Comparison of ENCODE assay signal across 17 cellular contexts in the genomic region with DNA sequence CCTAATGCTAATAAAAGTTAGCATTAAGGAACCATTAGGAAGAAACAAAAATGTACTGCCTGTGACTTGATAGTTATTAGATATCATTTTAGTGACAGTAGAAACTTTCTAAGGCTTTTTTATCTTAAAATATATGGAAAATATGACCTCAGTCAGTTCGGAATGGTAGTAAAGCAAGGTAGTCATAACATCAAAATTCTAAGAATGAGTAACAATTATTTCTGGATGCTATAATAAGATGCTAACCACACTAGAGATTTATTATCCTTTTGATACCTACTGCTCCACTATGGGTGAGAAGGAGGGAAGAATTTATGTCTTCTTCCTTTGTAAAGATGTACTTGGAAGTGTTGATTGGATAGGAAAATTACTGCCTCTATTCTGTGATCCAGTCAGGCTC. TPM values are rescaled to one million over a fixed set of nuclear protein-coding genes. Genes with fewer than 3 reads are reported as not detected.
DNase-seq lines count a peak whose midpoint lies in the region; ATAC-seq and TF ChIP-seq lines count a peak whose summit lies in the region.
"Had no signal": no experiment of that assay in that cellular context is flagged by ENCODE, and none has a peak within 500 bp of the region (broad histone marks: within the 10 kb centered on the region; RNA-seq: fewer than 3 reads in every experiment).

No MANE protein-coding gene starts in this region.

- H3K27me3 Mint-ChIP-seq in activated CD4-positive, alpha-beta T cell treated with anti-CD3 and anti-CD28 coated beads, Interleukin-2, amount 10 ng/mL, durations not matched to agents 7 days and 5 days: peaks cover 8% of the 10 kb centered on the region
- H3K27me3 Mint-ChIP-seq: activated naive CD4-positive, alpha-beta T cell treated with anti-CD3 and anti-CD28 coated beads, Interleukin-2, amount 10 ng/mL, durations not matched to agents 7 days and 5 days had no signal

- H3K4me1 ChIP-seq in PC-3 (ENCODE audit: insufficient read depth, low read length) (peaks cover 61% of the 10 kb centered on the region), rectal smooth muscle tissue (ENCODE audit: control insufficient read depth, insufficient read depth, low read length) (peaks cover 14% of the 10 kb centered on the region)
- H3K4me1 ChIP-seq: BE2C had no signal

- H3K9me3 Mint-ChIP-seq in activated CD4-positive, alpha-beta T cell treated with anti-CD3 and anti-CD28 coated beads, Interleukin-2, amount 10 ng/mL, durations not matched to agents 7 days and 5 days: no peaks in the 10 kb centered on the region
- H3K9me3 Mint-ChIP-seq: activated naive CD4-positive, alpha-beta T cell treated with anti-CD3 and anti-CD28 coated beads, Interleukin-2, amount 10 ng/mL, durations not matched to agents 7 days and 5 days had no signal

- no peak overlapping the region for H3K4me3 ChIP-seq in BJ (ENCODE audit: low read depth, low read length)
- H3K4me3 ChIP-seq in PC-3 (ENCODE audit: low read length): peak overlapping the region; percentile 28; the same call in 1 of the 2 replicates
- H3K4me3 ChIP-seq in rectal smooth muscle tissue (ENCODE audit: low read length): no peak overlapping the region

- no peaks in the 10 kb centered on the region for H3K9me3 ChIP-seq in PC-3 (ENCODE audit: low read length)
- H3K9me3 ChIP-seq: BE2C had no signal

- intact Hi-C loops in PC-3 (cut with micrococcal nuclease): no loop called here

- POLR2A ChIA-PET in BJ (lab: Charles Lee): no interaction called here
- POLR2A ChIA-PET in PC-3 (lab: Charles Lee; ENCODE audit: unreplicated experiment): no interaction called here
- POLR2A ChIA-PET in activated CD4-positive, alpha-beta T cell treated with anti-CD3 and anti-CD28 coated beads, Interleukin-2, amount 10 ng/mL, durations not matched to agents 7 days and 5 days (lab: Charles Lee): no interaction called here

- BruUV-seq in PC-3 (replicated peaks; lab: Mats Ljungman, UMichigan): no TSS peak

- H3K9ac ChIP-seq in PC-3 (ENCODE audit: low read length): no peak overlapping the region
- H3K9ac ChIP-seq in rectal smooth muscle tissue (ENCODE audit: low read length): no peak overlapping the region
- H3K9ac ChIP-seq: KMS-11 had no signal

- TF ChIP-seq CTCF in BJ (IDR thresholded peaks at IDR 0.05; ENCODE audit: insufficient read depth, low read depth, low read length) (no peak), PC-3 (conservative IDR thresholded peaks at IDR 0.05; ENCODE audit: low read depth, low read length) (no peak)

- H3K27me3 ChIP-seq in BJ (ENCODE audit: control insufficient read depth, insufficient read depth, low read length) (no peaks in the 10 kb centered on the region), PC-3 (ENCODE audit: low read length) (no peaks in the 10 kb centered on the region), rectal smooth muscle tissue (ENCODE audit: control insufficient read depth, insufficient read depth, low read length) (no peaks in the 10 kb centered on the region)
- H3K27me3 ChIP-seq: BE2C had no signal

- H2AFZ ChIP-seq in PC-3 (ENCODE audit: low read length): no peak overlapping the region

- H3K27ac ChIP-seq in PC-3 (ENCODE audit: low read length): peak overlapping the region; percentile 8
- peak overlapping the region; percentile 66 for H3K27ac ChIP-seq in rectal smooth muscle tissue (ENCODE audit: low read depth, low read length)
- H3K27ac ChIP-seq: KMS-11 had no signal

- no peaks in the 10 kb centered on the region for H3K36me3 Mint-ChIP-seq in activated CD4-positive, alpha-beta T cell treated with anti-CD3 and anti-CD28 coated beads, Interleukin-2, amount 10 ng/mL, durations not matched to agents 7 days and 5 days (ENCODE audit: low read depth)
- H3K36me3 Mint-ChIP-seq: activated naive CD4-positive, alpha-beta T cell treated with anti-CD3 and anti-CD28 coated beads, Interleukin-2, amount 10 ng/mL, durations not matched to agents 7 days and 5 days had no signal

- H3F3A ChIP-seq in PC-3 (ENCODE audit: low read length, unreplicated experiment): peaks cover 5% of the 10 kb centered on the region

- H3K27ac Mint-ChIP-seq in activated CD4-positive, alpha-beta T cell treated with anti-CD3 and anti-CD28 coated beads, Interleukin-2, amount 10 ng/mL, durations not matched to agents 7 days and 5 days: no peak overlapping the region
- H3K27ac Mint-ChIP-seq: activated naive CD4-positive, alpha-beta T cell treated with anti-CD3 and anti-CD28 coated beads, Interleukin-2, amount 10 ng/mL, durations not matched to agents 7 days and 5 days had no signal

- H3K36me3 ChIP-seq in BJ (ENCODE audit: control insufficient read depth, insufficient read depth, low read length): no peaks in the 10 kb centered on the region; the same call in 1 of the 2 replicates
- no peaks in the 10 kb centered on the region for H3K36me3 ChIP-seq in PC-3 (ENCODE audit: low read depth, low read length)
- no peaks in the 10 kb centered on the region for H3K36me3 ChIP-seq in rectal smooth muscle tissue (ENCODE audit: control insufficient read depth, insufficient read depth, low read length)
- H3K36me3 ChIP-seq: BE2C had no signal

- CTCF ChIA-PET in BJ (lab: Yijun Ruan, JAX) (interaction anchor here (1.6 kb wide), 2 partner anchors 50 to 96 kb away, joined by 4 to 5 read pairs; no protein-coding TSS in a partner anchor), PC-3 (lab: Charles Lee) (no interaction called here)
- CTCF ChIA-PET in activated CD4-positive, alpha-beta T cell treated with anti-CD3 and anti-CD28 coated beads, Interleukin-2, amount 10 ng/mL, durations not matched to agents 7 days and 5 days (lab: Charles Lee): no interaction called here

- no peak overlapping the region for H3K4me3 Mint-ChIP-seq in activated CD4-positive, alpha-beta T cell treated with anti-CD3 and anti-CD28 coated beads, Interleukin-2, amount 10 ng/mL, durations not matched to agents 7 days and 5 days
- H3K4me3 Mint-ChIP-seq: activated naive CD4-positive, alpha-beta T cell treated with anti-CD3 and anti-CD28 coated beads, Interleukin-2, amount 10 ng/mL, durations not matched to agents 7 days and 5 days had no signal

- H3K4me2 ChIP-seq in PC-3 (ENCODE audit: low read length): peak overlapping the region; percentile 65
- H3K4me2 ChIP-seq: KMS-11 had no signal

- DNase-seq in BJ (ENCODE audit: low read depth): peak; percentile 48
- peak; percentile 64 for DNase-seq in PC-3
- peak; percentile 46 for DNase-seq in fibroblast of peridontal ligament (ENCODE audit: extremely low read depth)
- no peak for DNase-seq in stimulated activated CD4-positive, alpha-beta T cell treated with anti-CD3 and anti-CD28 coated beads, Interleukin-2, amount 100 ng/mL, for 24 hours
- DNase-seq in activated CD4-positive, alpha-beta T cell treated with anti-CD3 and anti-CD28 coated beads, Interleukin-2, amount 10 ng/mL, durations not matched to agents 7 days and 5 days: no peak
- no peak for DNase-seq in foreskin melanocyte
- DNase-seq: activated naive CD4-positive, alpha-beta T cell treated with anti-CD3 and anti-CD28 coated beads, Interleukin-2, amount 10 ng/mL, durations not matched to agents 7 days and 5 days; activated T-cell treated with anti-CD3 and anti-CD28 coated beads for 4 hours; BE2C; left cardiac atrium; NCI-H1417; stimulated activated CD4-positive, alpha-beta T cell treated with anti-CD3 and anti-CD28 coated beads, Interleukin-2, amount 100 ng/mL, for 48 hours had no signal

- H4K20me1 ChIP-seq in PC-3 (ENCODE audit: low read length): no peaks in the 10 kb centered on the region

- no peaks in the 10 kb centered on the region for H3K4me1 Mint-ChIP-seq in activated CD4-positive, alpha-beta T cell treated with anti-CD3 and anti-CD28 coated beads, Interleukin-2, amount 10 ng/mL, durations not matched to agents 7 days and 5 days
- H3K4me1 Mint-ChIP-seq: activated naive CD4-positive, alpha-beta T cell treated with anti-CD3 and anti-CD28 coated beads, Interleukin-2, amount 10 ng/mL, durations not matched to agents 7 days and 5 days had no signal

- H3K9me2 ChIP-seq in PC-3 (replicated peaks; ENCODE audit: low read length): 0 out of 2 replicates have a peak, but pooled peaks cover 4% of the 10 kb centered on the region

- peak; percentile 66 for ATAC-seq in PC-3
- ATAC-seq in GM18520 (IDR thresholded peaks at IDR 0.05; ENCODE audit: unreplicated experiment): no peak
- ATAC-seq: left cardiac atrium, Panc1, sciatic nerve had no signal

- H3K79me2 ChIP-seq in PC-3 (ENCODE audit: low read length): peaks cover 87% of the 10 kb centered on the region

RNA-seq across cellular contexts. Expression of a gene that starts 8.7 kb away (rescaled TPM):
- polyA plus RNA-seq in BJ (2011; rRNA removed): 14.6 and 29.1 TPM in 2 replicates
- 24.8 and 31.3 TPM in 2 replicates for polyA minus RNA-seq in BJ (2011; rRNA and poly(A)+ RNA removed)
- 4.6 and 8.3 TPM in 2 replicates for total RNA-seq in PC-3 (2014; rRNA removed)
- not detected for total RNA-seq in activated CD4-positive, alpha-beta T cell treated with anti-CD3 and anti-CD28 coated beads, Interleukin-2, amount 10 ng/mL, durations not matched to agents 7 days and 5 days

Comparison
In these comparisons a context has a peak if more than half of its experiments do, and no peak if none do; other contexts are left out.
1. DNase-seq: peak in BJ (single experiment), PC-3 (single experiment) and fibroblast of peridontal ligament (single experiment); none in stimulated activated CD4-positive, alpha-beta T cell treated with anti-CD3 and anti-CD28 coated beads, Interleukin-2, amount 100 ng/mL, for 24 hours (0 of 2), activated CD4-positive, alpha-beta T cell treated with anti-CD3 and anti-CD28 coated beads, Interleukin-2, amount 10 ng/mL, durations not matched to agents 7 days and 5 days (single experiment) and foreskin melanocyte (single experiment).